8 cellular contexts compared by ENCODE assay signal in the genomic region with DNA sequence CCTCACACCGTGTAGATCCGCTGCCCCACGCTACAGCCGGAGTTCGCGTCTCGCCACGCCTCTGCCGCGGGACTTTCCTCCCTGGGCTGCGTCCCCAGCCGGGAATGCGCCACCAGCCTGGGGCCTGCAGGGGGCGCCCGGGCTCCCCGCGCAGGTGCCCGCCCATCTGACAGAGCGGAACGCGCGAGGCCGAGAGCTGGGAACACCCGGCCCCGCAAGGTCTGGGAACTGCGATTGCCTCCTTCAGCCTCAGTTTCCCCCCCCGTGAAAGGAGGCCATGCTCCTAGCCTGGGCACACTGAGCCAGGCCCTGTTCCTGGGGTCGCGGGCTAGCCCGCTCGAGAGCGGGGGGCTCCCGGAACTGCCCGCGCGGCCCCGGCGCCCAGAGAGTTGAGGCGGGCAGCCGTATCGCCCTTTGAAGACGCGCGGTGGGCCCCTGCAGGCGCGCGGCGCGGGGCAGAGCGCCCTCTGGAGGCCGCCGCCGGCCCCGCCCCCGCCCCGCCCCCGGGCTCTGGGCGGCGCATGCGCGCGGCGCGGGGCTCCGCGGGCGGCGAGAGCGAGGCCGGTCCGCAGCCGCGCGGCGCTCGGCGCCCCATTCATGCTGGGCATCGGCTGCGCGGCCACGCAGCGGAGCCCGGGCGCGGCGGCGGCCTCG. TPM values are rescaled to one million over a fixed set of nuclear protein-coding genes. Genes with fewer than 3 reads are reported as not detected.
DNase-seq lines count a peak whose midpoint lies in the region; ATAC-seq, FAIRE-seq and TF ChIP-seq lines count a peak whose summit lies in the region.

PLXNA1 (plus strand) TSS at position 594 of the 654 bp plus-strand sequence. CDS start 5,479 bp downstream, outside the sequence.

- H3K4ac ChIP-seq in mesendoderm (ENCODE audit: low read depth, low read length): peak within 1 kb of the TSS; percentile 74

- no peaks in the 10 kb centered on the region for H3K9me3 Mint-ChIP-seq in activated CD8-positive, alpha-beta T cell treated with anti-CD3 and anti-CD28 coated beads, Interleukin-2, amount 10 ng/mL, durations not matched to agents 7 days and 5 days (ENCODE audit: insufficient read depth)

- no peak within 1 kb of the TSS for H2AK5ac ChIP-seq in mesendoderm (ENCODE audit: low read length)

- peak; percentile 85 for FAIRE-seq in GM19239 (lab: Jason Lieb, UNC)

- peak within 1 kb of the TSS; percentile 88 for H3K9ac ChIP-seq in mesendoderm (ENCODE audit: low read length)

- peak within 1 kb of the TSS; percentile 82 for H3K18ac ChIP-seq in mesendoderm (ENCODE audit: low read length)

- H3K27ac ChIP-seq in C4-2B (peak within 1 kb of the TSS; percentile 74), mesendoderm (ENCODE audit: low read depth, low read length) (no peak within 1 kb of the TSS)
- peak within 1 kb of the TSS; percentile 83 for H3K27ac ChIP-seq in effector memory CD4-positive, alpha-beta T cell (ENCODE audit: insufficient read depth, low read length, poor library complexity, severe bottlenecking)

- peak within 1 kb of the TSS; percentile 63 for H3K4me3 ChIP-seq in effector memory CD4-positive, alpha-beta T cell (ENCODE audit: insufficient read depth, low read depth, low read length, poor library complexity, severe bottlenecking)
- H3K4me3 ChIP-seq in mesendoderm (ENCODE audit: low read length): peak within 1 kb of the TSS; percentile 50

- no peak within 1 kb of the TSS for H2BK120ac ChIP-seq in mesendoderm (ENCODE audit: low read depth, low read length)

- H3K23ac ChIP-seq in mesendoderm (ENCODE audit: low read length): peak within 1 kb of the TSS; percentile 89

- no peaks in the 10 kb centered on the region for H3K36me3 ChIP-seq in effector memory CD4-positive, alpha-beta T cell (ENCODE audit: control insufficient read depth, insufficient read depth, low read length)
- no peaks in the 10 kb centered on the region for H3K36me3 ChIP-seq in mesendoderm (ENCODE audit: control insufficient read depth, insufficient read depth, low read length)

- H3K27ac Mint-ChIP-seq in activated CD8-positive, alpha-beta T cell treated with anti-CD3 and anti-CD28 coated beads, Interleukin-2, amount 10 ng/mL, durations not matched to agents 7 days and 5 days: peak within 1 kb of the TSS; percentile 73

- H3K4me2 ChIP-seq in mesendoderm (ENCODE audit: low read length): peak within 1 kb of the TSS; percentile 91

- no peak within 1 kb of the TSS for H4K5ac ChIP-seq in mesendoderm (ENCODE audit: low read length)

- H3K56ac ChIP-seq in mesendoderm (ENCODE audit: low read length): peak within 1 kb of the TSS; percentile 98

- H3K4me3 Mint-ChIP-seq in activated CD8-positive, alpha-beta T cell treated with anti-CD3 and anti-CD28 coated beads, Interleukin-2, amount 10 ng/mL, durations not matched to agents 7 days and 5 days: peak within 1 kb of the TSS; percentile 76

- POLR2A ChIA-PET in activated CD8-positive, alpha-beta T cell treated with anti-CD3 and anti-CD28 coated beads, Interleukin-2, amount 10 ng/mL, durations not matched to agents 7 days and 5 days (lab: Charles Lee): no interaction called here

- H3K79me2 ChIP-seq in mesendoderm (ENCODE audit: control insufficient read depth, insufficient read depth, low read length): peaks cover 32% of the 10 kb centered on the region

- H3K9me3 ChIP-seq in effector memory CD4-positive, alpha-beta T cell (ENCODE audit: control insufficient read depth, low read length): no peaks in the 10 kb centered on the region

- H2BK5ac ChIP-seq in mesendoderm (ENCODE audit: low read length): no peak within 1 kb of the TSS

- TF ChIP-seq CTCF in C4-2B (conservative IDR thresholded peaks at IDR 0.05): peak; percentile 100

- CTCF ChIA-PET in activated CD8-positive, alpha-beta T cell treated with anti-CD3 and anti-CD28 coated beads, Interleukin-2, amount 10 ng/mL, durations not matched to agents 7 days and 5 days (lab: Charles Lee): interaction anchor here (1.2 to 1.8 kb wide), 5 partner anchors 10 to 306 kb away, joined by 3 to 12 read pairs (median 8); partner anchors contain the start of gene CHCHD6

- peaks cover 18% of the 10 kb centered on the region for H3K4me1 ChIP-seq in effector memory CD4-positive, alpha-beta T cell (ENCODE audit: control insufficient read depth, insufficient read depth, low read length, poor library complexity, severe bottlenecking)
- H3K4me1 ChIP-seq in mesendoderm (ENCODE audit: control insufficient read depth, low read depth, low read length): no peaks in the 10 kb centered on the region

- no CpG with 5 or more reads among the region's 88 CpGs for WGBS in mesendoderm (ENCODE audit: extremely low coverage, insufficient coverage, low lambda C conversion rate)

- no peak within 1 kb of the TSS for H4K8ac ChIP-seq in mesendoderm (ENCODE audit: low read depth, low read length)

- H3K79me1 ChIP-seq in mesendoderm (ENCODE audit: low read length): peaks cover 19% of the 10 kb centered on the region

- H2BK15ac ChIP-seq in mesendoderm (replicated peaks; ENCODE audit: low read depth): no peak within 1 kb of the TSS

- ATAC-seq in HG03439 (IDR thresholded peaks at IDR 0.05; ENCODE audit: unreplicated experiment): peak; percentile 78
- peak; percentile 84 for ATAC-seq in activated CD8-positive, alpha-beta T cell treated with anti-CD3 and anti-CD28 coated beads, Interleukin-2, amount 10 ng/mL, durations not matched to agents 7 days and 5 days

- no peaks in the 10 kb centered on the region for H3K36me3 Mint-ChIP-seq in activated CD8-positive, alpha-beta T cell treated with anti-CD3 and anti-CD28 coated beads, Interleukin-2, amount 10 ng/mL, durations not matched to agents 7 days and 5 days (ENCODE audit: low read depth)

- peak; percentile 98 for DNase-seq in GM19239 (ENCODE audit: insufficient read length, low spot score)
- DNase-seq in NCI-H774 (lab: John Stamatoyannopoulos, UW): peak; percentile 73
- DNase-seq in activated CD8-positive, alpha-beta T cell treated with anti-CD3 and anti-CD28 coated beads, Interleukin-2, amount 10 ng/mL, durations not matched to agents 7 days and 5 days: peak; percentile 86
- DNase-seq in effector memory CD4-positive, alpha-beta T cell: peak; percentile 82 to 86 (median 84)
- DNase-seq in mesendoderm: peak; percentile 85
- peak; percentile 69 for DNase-seq in stimulated activated CD8-positive, alpha-beta memory T cell treated with anti-CD3 and anti-CD28 coated beads, Interleukin-15, amount 100 ng/mL, for 1 hour (ENCODE audit: low read depth)

- peaks cover 23% of the 10 kb centered on the region for H3K4me1 Mint-ChIP-seq in activated CD8-positive, alpha-beta T cell treated with anti-CD3 and anti-CD28 coated beads, Interleukin-2, amount 10 ng/mL, durations not matched to agents 7 days and 5 days (ENCODE audit: low read depth)

- H3K27me3 ChIP-seq in effector memory CD4-positive, alpha-beta T cell (replicated peaks; ENCODE audit: control insufficient read depth, insufficient read depth, low read length, poor library complexity, severe bottlenecking): no peaks in the 10 kb centered on the region
- no peaks in the 10 kb centered on the region for H3K27me3 ChIP-seq in mesendoderm (ENCODE audit: insufficient read depth, low read length, poor library complexity)

- peaks cover 10% of the 10 kb centered on the region for H3K27me3 Mint-ChIP-seq in activated CD8-positive, alpha-beta T cell treated with anti-CD3 and anti-CD28 coated beads, Interleukin-2, amount 10 ng/mL, durations not matched to agents 7 days and 5 days (ENCODE audit: low read depth)

RNA-seq across cellular contexts. Expression of gene PLXNA1, which starts in this region (rescaled TPM):
- 1 to 10 TPM; 2.4 to 2.7 TPM for total RNA-seq in activated CD8-positive, alpha-beta T cell treated with anti-CD3 and anti-CD28 coated beads, Interleukin-2, amount 10 ng/mL, durations not matched to agents 7 days and 5 days
- 23.2 TPM for polyA plus RNA-seq in mesendoderm (2013, experiment 1 of 2)
- 22.8 TPM for polyA plus RNA-seq in mesendoderm (2013, experiment 2 of 2)
